31 cellular contexts compared by ENCODE assay signal in the genomic region with DNA sequence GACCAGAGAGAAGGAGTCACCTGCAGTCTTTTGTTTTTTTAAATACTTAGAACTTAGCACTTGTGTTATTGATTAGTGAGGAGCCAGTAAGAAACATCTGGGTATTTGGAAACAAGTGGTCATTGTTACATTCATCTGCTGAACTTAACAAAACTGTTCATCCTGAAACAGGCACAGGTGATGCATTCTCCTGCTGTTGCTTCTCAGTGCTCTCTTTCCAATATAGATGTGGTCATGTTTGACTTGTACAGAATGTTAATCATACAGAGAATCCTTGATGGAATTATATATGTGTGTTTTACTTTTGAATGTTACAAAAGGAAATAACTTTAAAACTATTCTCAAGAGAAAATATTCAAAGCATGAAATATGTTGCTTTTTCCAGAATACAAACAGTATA. TPM values are rescaled to one million over a fixed set of nuclear protein-coding genes. Genes with fewer than 3 reads are reported as not detected.
DNase-seq lines count a peak whose midpoint lies in the region; FAIRE-seq and TF ChIP-seq lines count a peak whose summit lies in the region.
"Had no signal": no experiment of that assay in that cellular context is flagged by ENCODE, and none has a peak within 500 bp of the region (broad histone marks: within the 10 kb centered on the region; RNA-seq: fewer than 3 reads in every experiment).

No MANE protein-coding gene starts in this region.

- no peak overlapping the region for H2AFZ ChIP-seq in PC-9

- no peaks in the 10 kb centered on the region for H3K9me2 ChIP-seq in PC-9 (ENCODE audit: insufficient read depth)

- CTCF ChIA-PET in activated naive CD4-positive, alpha-beta T cell treated with anti-CD3 and anti-CD28 coated beads for 36 hours (lab: Charles Lee) = interaction anchor here (0.6 kb wide), 1 partner anchor 12 kb away, joined by 4 read pairs; no protein-coding TSS in a partner anchor
- CTCF ChIA-PET in PC-9 (lab: Charles Lee) = no interaction called here

- H3K4me3 Mint-ChIP-seq in activated naive CD4-positive, alpha-beta T cell treated with anti-CD3 and anti-CD28 coated beads for 36 hours = no peak overlapping the region
- H3K4me3 Mint-ChIP-seq: CD4-positive, alpha-beta memory T cell had no signal

- H3F3A ChIP-seq in PC-9 (ENCODE audit: insufficient read depth, low read depth) = peaks cover 22% of the 10 kb centered on the region

- FAIRE-seq in H54 (lab: Jason Lieb, UNC) = peak; percentile 30
- FAIRE-seq: GM18507 had no signal

- DNase-seq in activated naive CD4-positive, alpha-beta T cell treated with anti-CD3 and anti-CD28 coated beads for 36 hours = no peak
- no peak for DNase-seq in activated naive CD4-positive, alpha-beta T cell treated with anti-CD3 and anti-CD28 coated beads, Interleukin-2, amount 50 U/mL, for 16 hours
- DNase-seq in H54 (ENCODE audit: insufficient read length, low spot score) (no peak), PC-9 (no peak), OCI-M1 (lab: John Stamatoyannopoulos, UW) (no peak), HUDEP-2 (lab: John Stamatoyannopoulos, UW; ENCODE audit: unreplicated experiment in 76 of 76) (no peak)
- DNase-seq: C1 segment of cervical spinal cord; CD4-positive, alpha-beta memory T cell; COR-L47; DMS53; KBM-7; MG63; NCI-H1105 treated with DMSO at 0.1 percent for 48 hours; NCI-H146; NCI-H1930; NCI-H2107; NCI-H446; NCI-H524 treated with DMSO at 0.1 percent for 48 hours; NCI-H774; PC-3; SJCRH30 had no signal

- H3K9me3 Mint-ChIP-seq in activated naive CD4-positive, alpha-beta T cell treated with anti-CD3 and anti-CD28 coated beads for 36 hours = no peaks in the 10 kb centered on the region
- H3K9me3 Mint-ChIP-seq: CD4-positive, alpha-beta memory T cell had no signal

- intact Hi-C loops in activated naive CD4-positive, alpha-beta T cell treated with anti-CD3 and anti-CD28 coated beads for 36 hours (cut with micrococcal nuclease) = loop anchor here (1.0 to 2.0 kb wide), 2 partner anchors 13 to 26 kb away; a partner anchor contains a TSS
- intact Hi-C loops in PC-9 (cut with micrococcal nuclease; ENCODE audit: unreplicated experiment) = no loop called here

- no peaks in the 10 kb centered on the region for H3K27me3 ChIP-seq in PC-9 (ENCODE audit: insufficient read depth, low read depth)
- H3K27me3 ChIP-seq in neutrophil = no peaks in the 10 kb centered on the region
- H3K27me3 ChIP-seq: MG63, SJCRH30 had no signal

- no peak for TF ChIP-seq CTCF in PC-9 (conservative IDR thresholded peaks at IDR 0.05)
- TF ChIP-seq CTCF in neutrophil (IDR thresholded peaks at IDR 0.05) = no peak

- H3K36me3 ChIP-seq in PC-9 (ENCODE audit: low read depth) (peaks cover 57% of the 10 kb centered on the region), neutrophil (peaks cover 57% of the 10 kb centered on the region)

- no peak overlapping the region for H3K27ac ChIP-seq in PC-9
- peak overlapping the region; percentile 9 for H3K27ac ChIP-seq in neutrophil
- H3K27ac ChIP-seq: SJCRH30 had no signal

- H3K4me1 ChIP-seq in PC-9 (replicated peaks; ENCODE audit: insufficient read depth) (no peaks in the 10 kb centered on the region), neutrophil (ENCODE audit: control insufficient read depth in 1 of 2, insufficient read depth in 1 of 2, low read depth in 1 of 2, low read length in 1 of 2) (peaks cover 28 to 31% of the 10 kb centered on the region in 2 experiments)
- H3K4me1 ChIP-seq: SJCRH30 had no signal

- no peaks in the 10 kb centered on the region for H3K9me3 ChIP-seq in PC-9 (ENCODE audit: insufficient read depth, low read depth)
- no peaks in the 10 kb centered on the region for H3K9me3 ChIP-seq in neutrophil
- H3K9me3 ChIP-seq: MG63, SJCRH30 had no signal

- no peaks in the 10 kb centered on the region for H3K79me2 ChIP-seq in PC-9 (ENCODE audit: low read depth)

- POLR2A ChIA-PET in PC-9 (lab: Charles Lee; ENCODE audit: unreplicated experiment) = no interaction called here

- no peak overlapping the region for H3K4me3 ChIP-seq in PC-9
- H3K4me3 ChIP-seq in neutrophil (ENCODE audit: low read depth in 1 of 2, low read length in 1 of 2) = no peak overlapping the region
- H3K4me3 ChIP-seq: MG63, SJCRH30 had no signal

- peaks cover 32% of the 10 kb centered on the region for H3K4me1 Mint-ChIP-seq in activated naive CD4-positive, alpha-beta T cell treated with anti-CD3 and anti-CD28 coated beads for 36 hours (ENCODE audit: low read depth)

- peak overlapping the region; percentile 79 for H3K27ac Mint-ChIP-seq in activated naive CD4-positive, alpha-beta T cell treated with anti-CD3 and anti-CD28 coated beads for 36 hours

- no peak for TF ChIP-seq POLR2A in H54 (IDR thresholded peaks at IDR 0.05; ENCODE audit: low read depth, low read length)

- no peak overlapping the region for H3K4me2 ChIP-seq in PC-9

- BruUV-seq in PC-9 (replicated peaks; lab: Mats Ljungman, UMichigan) = TSS peak; percentile 3

- peaks cover 32% of the 10 kb centered on the region for H3K36me3 Mint-ChIP-seq in activated naive CD4-positive, alpha-beta T cell treated with anti-CD3 and anti-CD28 coated beads for 36 hours (ENCODE audit: low read depth)

- no peaks in the 10 kb centered on the region for H3K27me3 Mint-ChIP-seq in activated naive CD4-positive, alpha-beta T cell treated with anti-CD3 and anti-CD28 coated beads for 36 hours (ENCODE audit: low read depth)
- H3K27me3 Mint-ChIP-seq: CD4-positive, alpha-beta memory T cell had no signal

- peaks cover 47% of the 10 kb centered on the region for H4K20me1 ChIP-seq in PC-9 (ENCODE audit: insufficient read depth)

RNA-seq across cellular contexts. Expression of a gene that starts 13.5 kb away (rescaled TPM):
- total RNA-seq in activated naive CD4-positive, alpha-beta T cell treated with anti-CD3 and anti-CD28 coated beads for 36 hours = 100 to 1,000 TPM; 281 TPM
- total RNA-seq in PC-9 (2021) = 268 and 291 TPM in 2 replicates

RNA-seq across cellular contexts. Expression of a gene that starts 20.8 kb away (rescaled TPM):
- not detected for total RNA-seq in activated naive CD4-positive, alpha-beta T cell treated with anti-CD3 and anti-CD28 coated beads for 36 hours
- total RNA-seq in PC-9 (2021) = not detected in 2 replicates
- total RNA-seq: A673; CD4-positive, alpha-beta memory T cell; Daoy; G401; H4; HT1080; LHCN-M2; PC-3; Right ventricle myocardium inferior; RPMI7951; SJCRH30 had no signal

RNA-seq across cellular contexts. Expression of a gene that starts 41.6 kb away (rescaled TPM):
- total RNA-seq in activated naive CD4-positive, alpha-beta T cell treated with anti-CD3 and anti-CD28 coated beads for 36 hours = 1 to 10 TPM in 1 of 2 experiments, under 1 TPM in 1; 0.37 to 1.4 TPM
- not detected in 2 replicates for total RNA-seq in PC-9 (2021)
- total RNA-seq: A673, Daoy, G401, HT1080, LHCN-M2, PC-3, RPMI7951 had no signal
